In genomic region chr20:23179766-23180403, GRCh38 we compare ENCODE assay signal across 18 cellular contexts.
DNase-seq lines count a peak whose midpoint lies in the region; ATAC-seq lines count a peak whose summit lies in the region.
"Had no signal": no experiment of that assay in that cellular context is flagged by ENCODE, and none has a peak within 500 bp of the region (broad histone marks: within the 10 kb centered on the region; RNA-seq: fewer than 3 reads in every experiment).

No MANE protein-coding gene starts in this region.

- H3K4me3 ChIP-seq in right cardiac atrium (ENCODE audit: low read length) (no peak overlapping the region), skeletal muscle tissue (ENCODE audit: low read length in 3 of 3) (no peak overlapping the region)
- H3K4me3 ChIP-seq: skin epidermis, thoracic aorta had no signal

- H3K4me1 ChIP-seq in right cardiac atrium (ENCODE audit: control insufficient read depth, insufficient read depth, low read length) (peaks cover 7% of the 10 kb centered on the region), skeletal muscle tissue (ENCODE audit: control insufficient read depth in 3 of 3, insufficient read depth in 3 of 3, low read length in 3 of 3) (peaks cover 11 to 24% (median 17%) of the 10 kb centered on the region in 3 donors)

- H3K27me3 Mint-ChIP-seq in T-helper 17 cell = peaks cover 15% of the 10 kb centered on the region

- peak overlapping the region; percentile 54 for H3K27ac ChIP-seq in right cardiac atrium (ENCODE audit: low read length)
- peak overlapping the region; percentile 51 for H3K27ac ChIP-seq in skeletal muscle tissue (ENCODE audit: low read depth, low read length)
- H3K27ac ChIP-seq: thoracic aorta had no signal

- H3K36me3 ChIP-seq in skeletal muscle tissue (ENCODE audit: control insufficient read depth in 3 of 3, insufficient read depth in 3 of 3, low read length in 3 of 3) = no peaks in the 10 kb centered on the region
- H3K36me3 ChIP-seq: neutrophil, thoracic aorta had no signal

- ATAC-seq in right cardiac atrium (peak; percentile 75 to 83), T-helper 17 cell (no peak)
- ATAC-seq in stimulated activated effector memory CD8-positive, alpha-beta T cell treated with anti-CD3 and anti-CD28 coated beads, Interleukin-12 subunit alpha, Interleukin-12 subunit beta, amount 100 ng/mL, for 72 hours = no peak
- ATAC-seq: activated CD4-positive, CD25-positive, alpha-beta regulatory T cell treated with anti-CD3 and anti-CD28 coated beads, Interleukin-2, amount 50 U/mL, for 24 hours; CD8-positive, alpha-beta T cell had no signal

- H3K36me3 Mint-ChIP-seq in T-helper 17 cell (ENCODE audit: low read depth) = no peaks in the 10 kb centered on the region
- no peaks in the 10 kb centered on the region for H3K36me3 Mint-ChIP-seq in stimulated activated effector memory CD8-positive, alpha-beta T cell treated with anti-CD3 and anti-CD28 coated beads, Interleukin-12 subunit alpha, Interleukin-12 subunit beta, amount 100 ng/mL, for 72 hours
- H3K36me3 Mint-ChIP-seq: CD8-positive, alpha-beta T cell; mesothelial cell of epicardium had no signal

- no peak overlapping the region for H3K4me3 Mint-ChIP-seq in T-helper 17 cell
- no peak overlapping the region for H3K4me3 Mint-ChIP-seq in stimulated activated effector memory CD8-positive, alpha-beta T cell treated with anti-CD3 and anti-CD28 coated beads, Interleukin-12 subunit alpha, Interleukin-12 subunit beta, amount 100 ng/mL, for 72 hours
- H3K4me3 Mint-ChIP-seq: CD8-positive, alpha-beta T cell; mesothelial cell of epicardium had no signal

- no peaks in the 10 kb centered on the region for H3K4me1 Mint-ChIP-seq in T-helper 17 cell
- no peaks in the 10 kb centered on the region for H3K4me1 Mint-ChIP-seq in stimulated activated effector memory CD8-positive, alpha-beta T cell treated with anti-CD3 and anti-CD28 coated beads, Interleukin-12 subunit alpha, Interleukin-12 subunit beta, amount 100 ng/mL, for 72 hours
- H3K4me1 Mint-ChIP-seq: mesothelial cell of epicardium had no signal

- 48% methylated on average over 1 of the region's 1 CpG for WGBS in right cardiac atrium

- H3K9me3 Mint-ChIP-seq in stimulated activated effector memory CD8-positive, alpha-beta T cell treated with anti-CD3 and anti-CD28 coated beads, Interleukin-12 subunit alpha, Interleukin-12 subunit beta, amount 100 ng/mL, for 72 hours = peaks cover 2% of the 10 kb centered on the region

- H3K27me3 ChIP-seq in right cardiac atrium (ENCODE audit: control insufficient read depth, insufficient read depth) = no peaks in the 10 kb centered on the region
- H3K27me3 ChIP-seq in skeletal muscle tissue (ENCODE audit: control insufficient read depth in 3 of 3, insufficient read depth in 3 of 3, low read length in 3 of 3) = no peaks in the 10 kb centered on the region
- H3K27me3 ChIP-seq: neutrophil had no signal

- H3K27ac Mint-ChIP-seq in T-helper 17 cell = no peak overlapping the region
- no peak overlapping the region for H3K27ac Mint-ChIP-seq in stimulated activated effector memory CD8-positive, alpha-beta T cell treated with anti-CD3 and anti-CD28 coated beads, Interleukin-12 subunit alpha, Interleukin-12 subunit beta, amount 100 ng/mL, for 72 hours
- H3K27ac Mint-ChIP-seq: CD8-positive, alpha-beta T cell; mesothelial cell of epicardium had no signal

- DNase-seq in M059J (ENCODE audit: low read depth) = peak; percentile 72
- peak; percentile 37 for DNase-seq in dermis blood vessel endothelial cell
- DNase-seq in right cardiac atrium = no peak
- no peak for DNase-seq in T-helper 17 cell
- no peak for DNase-seq in stimulated activated effector memory CD8-positive, alpha-beta T cell treated with anti-CD3 and anti-CD28 coated beads, Interleukin-12 subunit alpha, Interleukin-12 subunit beta, amount 100 ng/mL, for 72 hours (ENCODE audit: low spot score in 2 of 2)
- DNase-seq in NCI-H748 treated with DMSO at 0.1 percent for 48 hours (lab: John Stamatoyannopoulos, UW) = no peak
- DNase-seq in UCSD-AML1 (lab: John Stamatoyannopoulos, UW; ENCODE audit: unreplicated experiment) = no peak
- DNase-seq: CD8-positive, alpha-beta T cell; head of caudate nucleus; NCI-H1694; NCI-H345; stimulated activated CD4-positive, alpha-beta T cell treated with anti-CD3 and anti-CD28 coated beads, Interleukin-4, amount 100 ng/mL, for 24 hours had no signal

- H3K9me3 ChIP-seq in right cardiac atrium (ENCODE audit: control insufficient read depth, low read length) (peaks cover 4% of the 10 kb centered on the region), skeletal muscle tissue (ENCODE audit: control insufficient read depth in 3 of 3, low read length in 3 of 3) (no peaks in the 10 kb centered on the region), T-helper 17 cell (ENCODE audit: control insufficient read depth, low read length, poor library complexity, severe bottlenecking) (no peaks in the 10 kb centered on the region)
- H3K9me3 ChIP-seq: neutrophil, thoracic aorta had no signal

- no peak overlapping the region for H3K9ac ChIP-seq in skeletal muscle tissue (ENCODE audit: low read depth in 1 of 3, low read length in 3 of 3)

- intact Hi-C loops in right cardiac atrium (cut with DNase I) = no loop called here

Comparison
In these comparisons a context has a peak if more than half of its experiments do, and no peak if none do; other contexts are left out.
1. DNase-seq: peak in M059J (single experiment) and dermis blood vessel endothelial cell (single experiment); none in right cardiac atrium (0 of 3), T-helper 17 cell (0 of 3), stimulated activated effector memory CD8-positive, alpha-beta T cell treated with anti-CD3 and anti-CD28 coated beads, Interleukin-12 subunit alpha, Interleukin-12 subunit beta, amount 100 ng/mL, for 72 hours (0 of 2), NCI-H748 treated with DMSO at 0.1 percent for 48 hours (single experiment) and UCSD-AML1 (single experiment).
2. ATAC-seq: peak in right cardiac atrium (2 of 2); none in T-helper 17 cell (single experiment) and stimulated activated effector memory CD8-positive, alpha-beta T cell treated with anti-CD3 and anti-CD28 coated beads, Interleukin-12 subunit alpha, Interleukin-12 subunit beta, amount 100 ng/mL, for 72 hours (single experiment).